In the genomic region with DNA sequence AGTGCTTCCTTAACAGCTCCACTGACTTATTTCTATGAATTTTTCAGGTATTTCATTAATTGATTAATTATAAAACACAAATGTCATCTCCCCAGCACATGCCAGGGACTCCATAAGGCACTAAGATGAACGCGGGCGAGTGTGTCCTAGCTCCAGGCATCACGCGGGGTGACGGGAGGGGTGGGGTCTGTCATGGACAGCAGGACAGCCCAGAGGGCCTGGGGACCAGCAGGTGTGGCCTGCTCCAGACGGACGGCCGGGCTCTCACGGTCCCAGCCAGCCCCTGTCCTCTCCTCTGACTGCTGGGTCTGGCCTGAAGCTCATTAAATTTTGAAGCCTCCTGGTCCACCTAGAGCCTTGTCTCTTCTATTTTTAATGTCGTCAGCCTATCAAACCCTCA, we compare ENCODE assay signal across 17 cellular contexts.
"Had no signal": no experiment of that assay in that cellular context is flagged by ENCODE, and none has a peak within 500 bp of the region (broad histone marks: within the 10 kb centered on the region; RNA-seq: fewer than 3 reads in every experiment).

No MANE protein-coding gene starts in this region.

- H3K4me1 Mint-ChIP-seq: activated B cell treated with CpG ODN at 0.5 μM for 24 hours, naive B cell had no signal

- H3K36me3 Mint-ChIP-seq: activated naive CD8-positive, alpha-beta T cell treated with anti-CD3 and anti-CD28 coated beads, Interleukin-2, amount 10 ng/mL, durations not matched to agents 7 days and 5 days had no signal

- H3K27ac Mint-ChIP-seq: activated B cell treated with CpG ODN at 0.5 μM for 24 hours; activated naive CD8-positive, alpha-beta T cell treated with anti-CD3 and anti-CD28 coated beads, Interleukin-2, amount 10 ng/mL, durations not matched to agents 7 days and 5 days; effector memory CD8-positive, alpha-beta T cell; naive B cell had no signal

- ATAC-seq: activated T-cell treated with anti-CD3 and anti-CD28 coated beads, Interleukin-2, amount 50 U/mL, for 4 hours; effector memory CD8-positive, alpha-beta T cell; psoas muscle; right lobe of liver had no signal

- DNase-seq: activated B cell treated with CpG ODN at 0.5 μM for 24 hours; activated CD4-positive, alpha-beta T cell treated with anti-CD3 and anti-CD28 coated beads, Interleukin-2, amount 50 U/mL, for 1 hour; activated naive CD8-positive, alpha-beta T cell treated with anti-CD3 and anti-CD28 coated beads, Interleukin-2, amount 10 ng/mL, durations not matched to agents 7 days and 5 days; activated T-cell treated with anti-CD3 and anti-CD28 coated beads, Interleukin-2, amount 50 U/mL, for 4 hours; cortex of kidney; effector memory CD8-positive, alpha-beta T cell; midbrain; naive B cell; psoas muscle; right lobe of liver; stimulated activated naive CD4-positive, alpha-beta T cell treated with Interleukin-2 at 50 U/mL for 16 hours; T-helper 2 cell; uterus had no signal

- H3K27me3 ChIP-seq: ascending aorta, hepatocyte, neutrophil, right lobe of liver, uterus had no signal

- H3K27me3 Mint-ChIP-seq: activated B cell treated with CpG ODN at 0.5 μM for 24 hours had no signal

- H3K9me3 ChIP-seq: ascending aorta, neutrophil, psoas muscle, right lobe of liver, suprapubic skin, uterus had no signal

- H3K4me1 ChIP-seq: ascending aorta, psoas muscle, right lobe of liver, suprapubic skin, uterus had no signal

- H3K27ac ChIP-seq: ascending aorta, hepatocyte, neutrophil, psoas muscle, right lobe of liver, suprapubic skin, uterus had no signal

- H3K4me3 ChIP-seq: ascending aorta, hepatocyte, psoas muscle, right lobe of liver, suprapubic skin, uterus had no signal

- H3K36me3 ChIP-seq: ascending aorta, neutrophil, right lobe of liver, suprapubic skin, uterus had no signal

- H3K4me3 Mint-ChIP-seq: activated B cell treated with CpG ODN at 0.5 μM for 24 hours; activated naive CD8-positive, alpha-beta T cell treated with anti-CD3 and anti-CD28 coated beads, Interleukin-2, amount 10 ng/mL, durations not matched to agents 7 days and 5 days; activated T-cell treated with anti-CD3 and anti-CD28 coated beads, Interleukin-2, amount 50 U/mL, for 4 hours; effector memory CD8-positive, alpha-beta T cell; naive B cell had no signal
